In genomic region chr3:113745273-113746068, GRCh38 we compare ENCODE assay signal across 8 cellular contexts. TPM values are rescaled to one million over a fixed set of nuclear protein-coding genes. Genes with fewer than 3 reads are reported as not detected.
DNase-seq lines count a peak whose midpoint lies in the region; ATAC-seq and TF ChIP-seq lines count a peak whose summit lies in the region.

No MANE protein-coding gene starts in this region.

- H3K36me3 Mint-ChIP-seq in T-helper 1 cell treated with Interleukin-12 subunit alpha and Interleukin-12 subunit beta and Interleukin-4 antibody, amounts not matched to agents 30 μg/mL and 1 μg/mL, for 36 hours (ENCODE audit: low read depth): peaks cover 12% of the 10 kb centered on the region

- ATAC-seq in HG02938 (IDR thresholded peaks at IDR 0.05; ENCODE audit: unreplicated experiment): peak; percentile 59
- ATAC-seq in left ventricle myocardium superior: peak; percentile 72
- ATAC-seq in aorta (ENCODE audit: low FRiP score): peak; percentile 85

- peak overlapping the region; percentile 52 to 70 for H3K4me3 ChIP-seq in aorta (ENCODE audit: low read length in 2 of 2)

- H3K27ac Mint-ChIP-seq in T-helper 1 cell treated with Interleukin-12 subunit alpha and Interleukin-12 subunit beta and Interleukin-4 antibody, amounts not matched to agents 30 μg/mL and 1 μg/mL, for 36 hours: peak overlapping the region; percentile 100

- H3K27me3 ChIP-seq in aorta (ENCODE audit: control insufficient read depth in 1 of 2, insufficient read depth in 2 of 2, low read length in 1 of 2): no peaks in the 10 kb centered on the region

- intact Hi-C loops in left ventricle myocardium superior (cut with micrococcal nuclease) (no loop called here), aorta (cut with DNase I) (loop anchor here (1.0 to 10.0 kb wide), 5 partner anchors 37 to 402 kb away; partner anchors contain the start of genes CCDC191 (in 1 of the 2), QTRT2 (in 1 of the 2), SPICE1 (in 1 of the 2) and USF3 (in 1 of the 2))

- peaks cover 3 to 4% of the 10 kb centered on the region in 2 donors for H3K4me1 ChIP-seq in aorta (ENCODE audit: control insufficient read depth in 1 of 2, insufficient read depth in 2 of 2, low read length in 2 of 2)

- H3K27me3 Mint-ChIP-seq in T-helper 1 cell treated with Interleukin-12 subunit alpha and Interleukin-12 subunit beta and Interleukin-4 antibody, amounts not matched to agents 30 μg/mL and 1 μg/mL, for 36 hours (ENCODE audit: low read depth): no peaks in the 10 kb centered on the region

- TF ChIP-seq CTCF in GM12874 (IDR thresholded peaks at IDR 0.05; ENCODE audit: insufficient read depth, low read depth, low read length): peak; percentile 65

- H3K36me3 ChIP-seq in aorta (ENCODE audit: control insufficient read depth in 1 of 2, insufficient read depth in 2 of 2, low read length in 1 of 2): no peaks in the 10 kb centered on the region

- H3K9me3 Mint-ChIP-seq in T-helper 1 cell treated with Interleukin-12 subunit alpha and Interleukin-12 subunit beta and Interleukin-4 antibody, amounts not matched to agents 30 μg/mL and 1 μg/mL, for 36 hours: no peaks in the 10 kb centered on the region

- DNase-seq in NCI-H1694 (lab: John Stamatoyannopoulos, UW): peak; percentile 89
- peak in 48 of 56 donors; percentile 5 to 71 (median 36) for DNase-seq in amygdala (lab: John Stamatoyannopoulos, UW)
- peak; percentile 56 for DNase-seq in left ventricle myocardium superior
- peak; percentile 73 for DNase-seq in putamen (ENCODE audit: low spot score)
- DNase-seq in aorta: peak; percentile 71 to 88

- peak overlapping the region; percentile 20 to 94 for H3K27ac ChIP-seq in aorta (ENCODE audit: low read depth in 1 of 2, low read length in 2 of 2)

- 1% methylated on average over 49 of the region's 49 CpGs for WGBS in aorta, 2 donors

- peak overlapping the region; percentile 97 for H3K4me3 Mint-ChIP-seq in T-helper 1 cell treated with Interleukin-12 subunit alpha and Interleukin-12 subunit beta and Interleukin-4 antibody, amounts not matched to agents 30 μg/mL and 1 μg/mL, for 36 hours

- peaks cover 60% of the 10 kb centered on the region for H3K4me1 Mint-ChIP-seq in T-helper 1 cell treated with Interleukin-12 subunit alpha and Interleukin-12 subunit beta and Interleukin-4 antibody, amounts not matched to agents 30 μg/mL and 1 μg/mL, for 36 hours (ENCODE audit: low read depth)

- H3K9me3 ChIP-seq in aorta (ENCODE audit: control insufficient read depth, low read length): no peaks in the 10 kb centered on the region

RNA-seq across cellular contexts. Expression of gene NAA50, which starts 0.6 kb away (rescaled TPM):
- total RNA-seq in left ventricle myocardium superior (79.5 TPM), aorta (10 to 100 TPM; 74.1 to 75.7 TPM)
- polyA plus RNA-seq in aorta: 10 to 100 TPM; 30.6 to 31.5 TPM

RNA-seq across cellular contexts. Expression of gene ATP6V1A, which starts 1.4 kb away (rescaled TPM):
- total RNA-seq in left ventricle myocardium superior: 19.4 TPM
- total RNA-seq in aorta: 10 to 100 TPM; 38.4 to 42.7 TPM
- 10 to 100 TPM in 1 of 2 donors, 1 to 10 TPM in 1; 8.5 to 11.9 TPM for polyA plus RNA-seq in aorta

RNA-seq across cellular contexts. Expression of gene USF3, which starts 49.0 kb away (rescaled TPM):
- 15.6 TPM for total RNA-seq in left ventricle myocardium superior
- 10 to 100 TPM; 18.0 to 18.3 TPM for total RNA-seq in aorta
- 1 to 10 TPM; 3.3 to 6.2 TPM for polyA plus RNA-seq in aorta

Comparison
In these comparisons a context has a peak if more than half of its experiments do, and no peak if none do; other contexts are left out.
1. Peak in every context shown above with its lines: DNase-seq, ATAC-seq, H3K4me3 ChIP-seq and H3K27ac ChIP-seq.
2. DNase-seq: peak in every context shown above with its lines; median percentile 89 in NCI-H1694; 80 in aorta; 73 in putamen; 56 in left ventricle myocardium superior; 36 in amygdala.